ENCODE assay signal across 19 cellular contexts in the genomic region with DNA sequence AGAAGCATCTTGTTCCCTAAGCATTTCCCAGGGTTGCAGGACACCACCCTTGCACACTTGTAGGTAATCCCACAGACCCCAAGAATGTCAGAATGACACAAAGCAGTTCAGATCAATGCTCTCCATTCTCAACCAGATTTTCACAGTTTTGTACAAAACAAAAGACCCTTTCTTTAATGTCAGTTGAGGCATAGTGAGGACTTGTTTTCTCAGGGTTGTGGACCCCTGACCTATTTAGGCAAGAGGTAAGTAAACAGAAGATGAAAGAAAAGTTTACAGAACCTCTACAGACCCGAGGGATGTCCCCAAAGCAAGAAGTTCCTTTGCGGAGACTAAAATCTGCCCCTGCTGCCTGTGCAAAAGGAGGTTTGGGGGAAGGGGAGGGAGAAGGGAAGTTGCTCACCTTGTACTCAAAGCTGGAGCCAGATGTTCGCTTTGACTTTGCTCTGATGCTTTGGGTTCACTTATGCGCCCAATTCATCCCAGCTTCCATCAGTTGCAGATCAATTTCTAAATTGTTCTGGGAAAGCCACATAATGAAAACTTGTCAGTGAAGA.
"Had no signal": no experiment of that assay in that cellular context is flagged by ENCODE, and none has a peak within 500 bp of the region (broad histone marks: within the 10 kb centered on the region; RNA-seq: fewer than 3 reads in every experiment).

No MANE protein-coding gene starts in this region.

- H3K4me3 ChIP-seq: mucosa of descending colon, prostate gland, spleen, thoracic aorta had no signal

- H3K27ac ChIP-seq: brain microvascular endothelial cell, foreskin keratinocyte, prostate gland, spleen, thoracic aorta, VCaP had no signal

- DNase-seq: activated CD8-positive, alpha-beta memory T cell treated with anti-CD3 and anti-CD28 coated beads, Interleukin-2, amount 50 U/mL, for 4 hours; activated CD8-positive, alpha-beta T cell treated with anti-CD3 and anti-CD28 coated beads, Interleukin-2, amount 10 ng/mL, durations not matched to agents 7 days and 5 days; activated naive CD8-positive, alpha-beta T cell treated with anti-CD3 and anti-CD28 coated beads for 36 hours; anterior cingulate cortex; brain microvascular endothelial cell; cerebellar nuclear complex; effector CD8-positive, alpha-beta T cell; foreskin keratinocyte; mucosa of descending colon; naive thymus-derived CD4-positive, alpha-beta T cell; occipital lobe; SK-N-SH; spleen; T-cell; T1000 had no signal

- H3K4me1 Mint-ChIP-seq: activated naive CD8-positive, alpha-beta T cell treated with anti-CD3 and anti-CD28 coated beads for 36 hours; naive thymus-derived CD4-positive, alpha-beta T cell; T-cell had no signal

- H3K4me1 ChIP-seq: foreskin keratinocyte, prostate gland, spleen had no signal

- H3K9me3 Mint-ChIP-seq: activated naive CD8-positive, alpha-beta T cell treated with anti-CD3 and anti-CD28 coated beads for 36 hours; T-cell had no signal

- H3K27me3 ChIP-seq: brain microvascular endothelial cell, foreskin keratinocyte, spleen had no signal

- H3K4me3 Mint-ChIP-seq: activated CD8-positive, alpha-beta T cell treated with anti-CD3 and anti-CD28 coated beads, Interleukin-2, amount 10 ng/mL, durations not matched to agents 7 days and 5 days; activated naive CD8-positive, alpha-beta T cell treated with anti-CD3 and anti-CD28 coated beads for 36 hours; naive thymus-derived CD4-positive, alpha-beta T cell; T-cell had no signal

- H3K36me3 Mint-ChIP-seq: activated naive CD8-positive, alpha-beta T cell treated with anti-CD3 and anti-CD28 coated beads for 36 hours; naive thymus-derived CD4-positive, alpha-beta T cell; T-cell had no signal

- H3K27me3 Mint-ChIP-seq: activated naive CD8-positive, alpha-beta T cell treated with anti-CD3 and anti-CD28 coated beads for 36 hours; T-cell had no signal

- H3K9me3 ChIP-seq: mucosa of descending colon, prostate gland, SK-N-SH, spleen, thoracic aorta had no signal

- H3K27ac Mint-ChIP-seq: activated CD8-positive, alpha-beta T cell treated with anti-CD3 and anti-CD28 coated beads, Interleukin-2, amount 10 ng/mL, durations not matched to agents 7 days and 5 days; activated naive CD8-positive, alpha-beta T cell treated with anti-CD3 and anti-CD28 coated beads for 36 hours; T-cell had no signal

- ATAC-seq: activated CD8-positive, alpha-beta T cell treated with anti-CD3 and anti-CD28 coated beads, Interleukin-2, amount 10 ng/mL, durations not matched to agents 7 days and 5 days; mucosa of descending colon; naive thymus-derived CD4-positive, alpha-beta T cell; sciatic nerve; T-cell had no signal
